27 cellular contexts compared by ENCODE assay signal in the genomic region with DNA sequence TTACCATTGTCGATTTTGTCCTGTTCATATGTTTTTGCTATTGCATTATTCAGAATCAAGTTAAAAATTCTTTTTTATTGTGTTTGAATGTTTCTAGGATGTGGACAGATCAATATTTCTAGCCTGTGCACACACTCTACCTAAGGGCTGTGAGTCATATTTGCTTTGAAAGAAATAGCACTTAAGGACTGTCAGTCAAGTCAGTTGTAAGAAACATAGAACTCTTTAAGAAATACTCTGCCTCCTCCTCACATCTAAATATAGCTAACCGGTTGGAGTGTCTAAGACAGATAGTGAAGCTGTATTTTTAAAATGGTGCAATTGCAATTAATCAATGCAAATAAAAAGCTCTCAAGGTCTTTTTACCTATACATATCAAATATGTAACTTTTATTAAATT. TPM values are rescaled to one million over a fixed set of nuclear protein-coding genes. Genes with fewer than 3 reads are reported as not detected.
DNase-seq lines count a peak whose midpoint lies in the region; ATAC-seq and TF ChIP-seq lines count a peak whose summit lies in the region.
"Had no signal": no experiment of that assay in that cellular context is flagged by ENCODE, and none has a peak within 500 bp of the region (broad histone marks: within the 10 kb centered on the region; RNA-seq: fewer than 3 reads in every experiment).

No MANE protein-coding gene starts in this region.

- BruUV-seq in A673 (replicated peaks; lab: Mats Ljungman, UMichigan): no TSS peak

- TF ChIP-seq EP300 in stomach (IDR thresholded peaks at IDR 0.05): no peak

- intact Hi-C loops in mucosa of descending colon (cut with DNase I, micrococcal nuclease): no loop called here
- intact Hi-C loops in stomach (cut with DNase I; ENCODE audit: low total_unique reads): no loop called here
- intact Hi-C loops in A673 (cut with micrococcal nuclease; ENCODE audit: unreplicated experiment): no loop called here

- H3K27me3 ChIP-seq in HAP-1 (ENCODE audit: low read depth) (no peaks in the 10 kb centered on the region), stomach (no peaks in the 10 kb centered on the region), A673 (replicated peaks; ENCODE audit: insufficient read depth, low read depth, low read length, poor library complexity) (no peaks in the 10 kb centered on the region)
- H3K27me3 ChIP-seq: upper lobe of left lung had no signal

- H3K36me3 ChIP-seq in mucosa of descending colon (ENCODE audit: low read depth) (no peaks in the 10 kb centered on the region), HAP-1 (replicated peaks) (no peaks in the 10 kb centered on the region), stomach (no peaks in the 10 kb centered on the region), A673 (ENCODE audit: insufficient read depth, low read length, poor library complexity, severe bottlenecking) (no peaks in the 10 kb centered on the region)
- H3K36me3 ChIP-seq: upper lobe of left lung had no signal

- POLR2A ChIA-PET in A673 (lab: Charles Lee; ENCODE audit: low non-redundant PET): no interaction called here

- CTCF ChIA-PET in A673 (lab: Charles Lee): no interaction called here

- H3K9me3 ChIP-seq in mucosa of descending colon: peaks cover 6% of the 10 kb centered on the region
- H3K9me3 ChIP-seq in HAP-1: no peaks in the 10 kb centered on the region
- H3K9me3 ChIP-seq in stomach: peaks cover 0 to 11% (median 7%) of the 10 kb centered on the region in 4 donors
- H3K9me3 ChIP-seq in A673 (ENCODE audit: low read depth, low read length, poor library complexity, severe bottlenecking): no peaks in the 10 kb centered on the region

- TF ChIP-seq CTCF in mucosa of descending colon (IDR thresholded peaks at IDR 0.05) (no peak), stomach (IDR thresholded peaks at IDR 0.05) (no peak), A673 (conservative IDR thresholded peaks at IDR 0.05; ENCODE audit: low read depth, low read length) (no peak)

- no peak for TF ChIP-seq POLR2A in stomach (IDR thresholded peaks at IDR 0.05)

- peak; percentile 63 for ATAC-seq in mucosa of descending colon
- ATAC-seq: activated CD8-positive, alpha-beta memory T cell treated with anti-CD3 and anti-CD28 coated beads, Interleukin-2, amount 10 ng/mL, durations not matched to agents 7 days and 5 days; activated T-cell treated with anti-CD3 and anti-CD28 coated beads, Interleukin-2, amount 50 U/mL, for 72 hours; CD8-positive, alpha-beta T cell had no signal

- WGBS in stomach, 5 donors: 47 to 71% (median 50%) methylated on average over 2 of the region's 2 CpGs

- H3K27ac ChIP-seq in stomach (no peak overlapping the region), A673 (ENCODE audit: low read depth, low read length, poor library complexity, severe bottlenecking) (no peak overlapping the region)
- H3K27ac ChIP-seq: KMS-11, skin epidermis, upper lobe of left lung had no signal

- DNase-seq in HT-29 (ENCODE audit: low spot score): peak; percentile 21
- peak; percentile 32 for DNase-seq in NCI-H2029 (lab: John Stamatoyannopoulos, UW)
- DNase-seq in astrocyte of the hippocampus (ENCODE audit: low read depth, low spot score): peak; percentile 24
- no peak for DNase-seq in mucosa of descending colon
- DNase-seq in NCI-H446 treated with DMSO at 0.1 percent for 48 hours (lab: John Stamatoyannopoulos, UW): no peak
- no peak for DNase-seq in HAP-1 (ENCODE audit: low spot score in 2 of 2)
- DNase-seq in stomach: no peak
- DNase-seq in A673 (ENCODE audit: low spot score): no peak
- DNase-seq: activated CD4-positive, alpha-beta T cell treated with anti-CD3 and anti-CD28 coated beads, Interleukin-2, amount 50 U/mL, for 1 hour; activated CD8-positive, alpha-beta memory T cell treated with anti-CD3 and anti-CD28 coated beads, Interleukin-2, amount 10 ng/mL, durations not matched to agents 7 days and 5 days; activated naive CD4-positive, alpha-beta T cell treated with anti-CD3 and anti-CD28 coated beads, Interleukin-2, amount 10 ng/mL, durations not matched to agents 7 days and 5 days; activated T-cell treated with anti-CD3 and anti-CD28 coated beads, Interleukin-2, amount 50 U/mL, for 72 hours; AML-193; amniotic stem cell; CD8-positive, alpha-beta T cell; NCI-H2081 treated with DMSO at 0.1 percent for 48 hours; NCI-H524 treated with DMSO at 0.1 percent for 48 hours; stimulated activated CD4-positive, alpha-beta T cell treated with anti-CD3 and anti-CD28 coated beads, Interleukin-1b, Interleukin-23, amount 100 ng/mL, for 48 hours; upper lobe of left lung had no signal

- no peak overlapping the region for H3K4me3 ChIP-seq in mucosa of descending colon
- H3K4me3 ChIP-seq in HAP-1: no peak overlapping the region
- H3K4me3 ChIP-seq in stomach: no peak overlapping the region
- no peak overlapping the region for H3K4me3 ChIP-seq in A673 (ENCODE audit: low read depth, low read length, poor library complexity, severe bottlenecking)
- H3K4me3 ChIP-seq: skin epidermis, upper lobe of left lung had no signal

- H3K4me1 ChIP-seq in mucosa of descending colon (ENCODE audit: low read depth) (no peaks in the 10 kb centered on the region), HAP-1 (no peaks in the 10 kb centered on the region), stomach (peaks cover 0 to 8% (median 2%) of the 10 kb centered on the region in 4 donors), A673 (ENCODE audit: insufficient read depth, low read length, poor library complexity, severe bottlenecking) (no peaks in the 10 kb centered on the region)
- H3K4me1 ChIP-seq: upper lobe of left lung had no signal

- in situ Hi-C loops in HAP-1 (cut with MboI; ENCODE audit: low sequenced_read_pairs): no loop called here

RNA-seq across cellular contexts. Expression of gene MGST1, which starts 17.9 kb away (rescaled TPM):
- 48.4 and 49.4 TPM in 2 replicates for total RNA-seq in HT-29 (2014; rRNA removed; shearing (Covaris generic))
- total RNA-seq in mucosa of descending colon (100 to 1,000 TPM; 155 to 270 (median 227) TPM), stomach (100 to 1,000 TPM in 2 of 5 donors, 10 to 100 TPM in 3; 54.7 to 171 (median 67.8) TPM), A673 (2021) (28.5 and 30.0 TPM in 2 replicates)
- polyA plus RNA-seq in stomach: 100 to 1,000 TPM in 2 of 3 donors, 10 to 100 TPM in 1; 62.2 to 163 (median 109) TPM
- total RNA-seq: activated CD8-positive, alpha-beta memory T cell treated with anti-CD3 and anti-CD28 coated beads, Interleukin-2, amount 10 ng/mL, durations not matched to agents 7 days and 5 days; activated T-cell treated with anti-CD3 and anti-CD28 coated beads, Interleukin-2, amount 50 U/mL, for 72 hours; CD8-positive, alpha-beta T cell; G401 had no signal

RNA-seq across cellular contexts. Expression of gene SLC15A5, which starts 52.1 kb away (rescaled TPM):
- not detected in 2 replicates for total RNA-seq in HT-29 (2014; rRNA removed; shearing (Covaris generic))
- total RNA-seq in mucosa of descending colon (not detected), stomach (not detected), A673 (2021) (not detected in 2 replicates)
- not detected for polyA plus RNA-seq in stomach
- total RNA-seq: activated CD8-positive, alpha-beta memory T cell treated with anti-CD3 and anti-CD28 coated beads, Interleukin-2, amount 10 ng/mL, durations not matched to agents 7 days and 5 days; activated T-cell treated with anti-CD3 and anti-CD28 coated beads, Interleukin-2, amount 50 U/mL, for 72 hours; cardiac septum; CD8-positive, alpha-beta T cell; fibroblast of lung; G401; HT1080; lung microvascular endothelial cell; pulmonary artery endothelial cell; upper lobe of left lung had no signal
- polyA plus RNA-seq: fibroblast of lung had no signal

Comparison
In these comparisons a context has a peak if more than half of its experiments do, and no peak if none do; other contexts are left out.
1. DNase-seq: peak in HT-29 (single experiment), NCI-H2029 (single experiment) and astrocyte of the hippocampus (single experiment); none in mucosa of descending colon (0 of 3), NCI-H446 treated with DMSO at 0.1 percent for 48 hours (single experiment), HAP-1 (0 of 2), stomach (single experiment) and A673 (single experiment).